8 cellular contexts compared by ENCODE assay signal in genomic region chr20:63553251-63553932, GRCh38. TPM values are rescaled to one million over a fixed set of nuclear protein-coding genes. Genes with fewer than 3 reads are reported as not detected.
DNase-seq lines count a peak whose midpoint lies in the region; ATAC-seq and TF ChIP-seq lines count a peak whose summit lies in the region.

No MANE protein-coding gene starts in this region.

- no peak overlapping the region for H2AFZ ChIP-seq in ACC112 (ENCODE audit: low read length, unreplicated experiment)

- H3K27me3 ChIP-seq in ACC112 (ENCODE audit: insufficient read depth, low read length) (no peaks in the 10 kb centered on the region), HUES64 (ENCODE audit: insufficient read depth, low read length) (peaks cover 3% of the 10 kb centered on the region; the same call in 1 of the 2 replicates), prostate gland (replicated peaks; ENCODE audit: insufficient read depth) (no peaks in the 10 kb centered on the region)

- peak; percentile 81 for DNase-seq in SK-MEL-5 (ENCODE audit: low read depth, low spot score)
- peak; percentile 88 for DNase-seq in activated naive CD4-positive, alpha-beta T cell treated with Interleukin-2 at 50 U/mL for 16 hours
- DNase-seq in glutamatergic neuron, result peak; percentile 91
- peak; percentile 81 for DNase-seq in prostate gland (ENCODE audit: low spot score)

- peak; percentile 45 for ATAC-seq in GM19023 (IDR thresholded peaks at IDR 0.05; ENCODE audit: unreplicated experiment)

- H3K4me3 Mint-ChIP-seq in glutamatergic neuron (ENCODE audit: unreplicated experiment), result no peak overlapping the region

- H3K27ac Mint-ChIP-seq in glutamatergic neuron (ENCODE audit: unreplicated experiment), result no peak overlapping the region

- H3K4me1 ChIP-seq in ACC112 (ENCODE audit: control insufficient read depth, insufficient read depth, low read length, unreplicated experiment) (peaks cover 3% of the 10 kb centered on the region), HUES64 (ENCODE audit: insufficient read depth, low read length) (peaks cover 16% of the 10 kb centered on the region), prostate gland (replicated peaks) (no peaks in the 10 kb centered on the region), urinary bladder (ENCODE audit: insufficient read depth) (no peaks in the 10 kb centered on the region)

- in situ Hi-C loops in SK-MEL-5 (cut with HindIII; ENCODE audit: low pct_unique_long_range_greater_than_20kb, low sequenced_read_pairs), result no loop called here

- TF ChIP-seq CTCF in glutamatergic neuron (IDR thresholded peaks at IDR 0.05; ENCODE audit: partially characterized antibody, unreplicated experiment) (no peak), prostate gland (IDR thresholded peaks at IDR 0.05) (no peak)

- H3K79me2 ChIP-seq in ACC112 (ENCODE audit: control insufficient read depth, insufficient read depth, low read length, unreplicated experiment), result no peaks in the 10 kb centered on the region

- intact Hi-C loops in prostate gland (cut with DNase I), result no loop called here

- peak; percentile 42 for TF ChIP-seq POLR2A in prostate gland (IDR thresholded peaks at IDR 0.05)

- no peaks in the 10 kb centered on the region for H3K9me3 ChIP-seq in HUES64 (ENCODE audit: insufficient read depth, low read depth, low read length)
- no peaks in the 10 kb centered on the region for H3K9me3 ChIP-seq in prostate gland

- H3K27ac ChIP-seq in ACC112 (ENCODE audit: low read depth, low read length), result no peak overlapping the region
- peak overlapping the region; percentile 68; the same call in 1 of the 2 replicates for H3K27ac ChIP-seq in HUES64 (ENCODE audit: low read depth, low read length)
- no peak overlapping the region for H3K27ac ChIP-seq in prostate gland
- peak overlapping the region; percentile 13 for H3K27ac ChIP-seq in urinary bladder (ENCODE audit: low read depth)

- H3K36me3 ChIP-seq in ACC112 (ENCODE audit: insufficient read depth, low read length), result no peaks in the 10 kb centered on the region
- H3K36me3 ChIP-seq in HUES64 (ENCODE audit: insufficient read depth, low read length), result no peaks in the 10 kb centered on the region
- no peaks in the 10 kb centered on the region for H3K36me3 ChIP-seq in prostate gland
- H3K36me3 ChIP-seq in urinary bladder (ENCODE audit: insufficient read depth), result no peaks in the 10 kb centered on the region

- H3K4me3 ChIP-seq in ACC112 (ENCODE audit: low read depth, low read length) (peak overlapping the region; percentile 70), HUES64 (ENCODE audit: low read length) (peak overlapping the region; percentile 87), prostate gland (peak overlapping the region; percentile 38 to 51), urinary bladder (ENCODE audit: low read depth, low read length) (peak overlapping the region; percentile 47)

- 2% methylated on average over 36 of the region's 37 CpGs for WGBS in HUES64
- WGBS in prostate gland, result 4% methylated on average over 36 of the region's 37 CpGs
- WGBS in urinary bladder, result 2% methylated on average over 37 of the region's 37 CpGs

- peaks cover 2% of the 10 kb centered on the region for H3K4me1 Mint-ChIP-seq in glutamatergic neuron (ENCODE audit: low read depth, unreplicated experiment)

- no peaks in the 10 kb centered on the region for H3K36me3 Mint-ChIP-seq in glutamatergic neuron (ENCODE audit: unreplicated experiment)

- peaks cover 4% of the 10 kb centered on the region for H3K9me3 Mint-ChIP-seq in glutamatergic neuron (ENCODE audit: unreplicated experiment)

- peaks cover 3% of the 10 kb centered on the region for H3K27me3 Mint-ChIP-seq in glutamatergic neuron (ENCODE audit: unreplicated experiment)

- peak overlapping the region; percentile 34 for H3K9ac ChIP-seq in HUES64 (ENCODE audit: low read depth, low read length)

RNA-seq across cellular contexts. Expression of gene FNDC11, which starts 0.6 kb away (rescaled TPM):
- polyA plus RNA-seq in HUES64 (2013, experiment 1 of 2), result 1.2 TPM
- polyA plus RNA-seq in HUES64 (2013, experiment 2 of 2), result 1.7 TPM
- total RNA-seq in SK-MEL-5 (2014; rRNA removed; shearing (Covaris generic)), result 0.05 TPM in 1 of 2 replicates, not detected in the other
- not detected in 2 replicates for polyA plus RNA-seq in SK-MEL-5 (2015; cell fraction: cytosol; rRNA removed)
- polyA plus RNA-seq in SK-MEL-5 (2015; cell fraction: nucleus; rRNA removed), result 0.11 and 0.15 TPM in 2 replicates
- total RNA-seq in glutamatergic neuron (ENCODE audit: unreplicated experiment) (9.3 TPM), prostate gland (10 to 100 TPM in 1 of 2 donors, 1 to 10 TPM in 1; 1.8 to 12.1 TPM), urinary bladder (0.63 TPM)
- polyA plus RNA-seq in urinary bladder, result 0.98 TPM

RNA-seq across cellular contexts. Expression of gene SRMS, which starts 5.8 kb away (rescaled TPM):
- polyA plus RNA-seq in HUES64 (2013, experiment 1 of 2), result not detected
- polyA plus RNA-seq in HUES64 (2013, experiment 2 of 2), result 0.19 TPM
- not detected in 2 replicates for total RNA-seq in SK-MEL-5 (2014; rRNA removed; shearing (Covaris generic))
- polyA plus RNA-seq in SK-MEL-5 (2015; cell fraction: cytosol; rRNA removed), result not detected in 2 replicates
- not detected in 2 replicates for polyA plus RNA-seq in SK-MEL-5 (2015; cell fraction: nucleus; rRNA removed)
- total RNA-seq in glutamatergic neuron (ENCODE audit: unreplicated experiment) (not detected), prostate gland (1 to 10 TPM in 1 of 2 donors, under 1 TPM in 1; 0.34 to 1.6 TPM), urinary bladder (0.48 TPM)
- not detected for polyA plus RNA-seq in urinary bladder

RNA-seq across cellular contexts. Expression of gene PTK6, which starts 16.2 kb away (rescaled TPM):
- polyA plus RNA-seq in HUES64 (2013, experiment 1 of 2), result 0.15 TPM
- not detected for polyA plus RNA-seq in HUES64 (2013, experiment 2 of 2)
- 0.19 TPM in 1 of 2 replicates, not detected in the other for total RNA-seq in SK-MEL-5 (2014; rRNA removed; shearing (Covaris generic))
- polyA plus RNA-seq in SK-MEL-5 (2015; cell fraction: cytosol; rRNA removed), result 0.04 and 0.24 TPM in 2 replicates
- 0.76 and 1.2 TPM in 2 replicates for polyA plus RNA-seq in SK-MEL-5 (2015; cell fraction: nucleus; rRNA removed)
- total RNA-seq in glutamatergic neuron (ENCODE audit: unreplicated experiment) (0.17 TPM), prostate gland (1 to 10 TPM in 1 of 2 donors, under 1 TPM in 1; 0.77 to 1.1 TPM), urinary bladder (2.8 TPM)
- 3.4 TPM for polyA plus RNA-seq in urinary bladder

RNA-seq across cellular contexts. Expression of gene HELZ2, which starts 20.6 kb away (rescaled TPM):
- 9.7 TPM for polyA plus RNA-seq in HUES64 (2013, experiment 1 of 2)
- 12.2 TPM for polyA plus RNA-seq in HUES64 (2013, experiment 2 of 2)
- 20.7 and 21.7 TPM in 2 replicates for total RNA-seq in SK-MEL-5 (2014; rRNA removed; shearing (Covaris generic))
- polyA plus RNA-seq in SK-MEL-5 (2015; cell fraction: cytosol; rRNA removed), result 20.0 and 28.0 TPM in 2 replicates
- 48.4 and 49.2 TPM in 2 replicates for polyA plus RNA-seq in SK-MEL-5 (2015; cell fraction: nucleus; rRNA removed)
- 87.7 TPM for total RNA-seq in glutamatergic neuron (ENCODE audit: unreplicated experiment)
- total RNA-seq in prostate gland, result 10 to 100 TPM; 37.1 to 46.1 TPM
- 19.9 TPM for total RNA-seq in urinary bladder
- 15.5 TPM for polyA plus RNA-seq in urinary bladder

RNA-seq across cellular contexts. Expression of gene PPDPF, which starts 32.8 kb away (rescaled TPM):
- polyA plus RNA-seq in HUES64 (2013, experiment 1 of 2), result 133 TPM
- polyA plus RNA-seq in HUES64 (2013, experiment 2 of 2), result 191 TPM
- 29.6 and 37.5 TPM in 2 replicates for total RNA-seq in SK-MEL-5 (2014; rRNA removed; shearing (Covaris generic))
- 322 and 386 TPM in 2 replicates for polyA plus RNA-seq in SK-MEL-5 (2015; cell fraction: cytosol; rRNA removed)
- polyA plus RNA-seq in SK-MEL-5 (2015; cell fraction: nucleus; rRNA removed), result 29.7 and 42.7 TPM in 2 replicates
- total RNA-seq in glutamatergic neuron (ENCODE audit: unreplicated experiment) (293 TPM), prostate gland (100 to 1,000 TPM; 602 to 609 TPM), urinary bladder (44.7 TPM)
- 545 TPM for polyA plus RNA-seq in urinary bladder

Comparison
In these comparisons a context has a peak if more than half of its experiments do, and no peak if none do; other contexts are left out.
1. H3K27ac ChIP-seq: peak in HUES64 (single experiment) and urinary bladder (single experiment); none in ACC112 (single experiment) and prostate gland (0 of 2).
2. Peak in every context shown above with its lines, with median percentiles within 50 percentile points of each other: H3K4me3 ChIP-seq and DNase-seq.